ENCODE assay signal across 9 cellular contexts in genomic region chr12:19209636-19210035, GRCh38.
"Had no signal": no experiment of that assay in that cellular context is flagged by ENCODE, and none has a peak within 500 bp of the region (broad histone marks: within the 10 kb centered on the region; RNA-seq: fewer than 3 reads in every experiment).

No MANE protein-coding gene starts in this region.

- H3K9me3 ChIP-seq: HAP-1 had no signal

- H3K4me3 ChIP-seq: GM23248, HAP-1, K562 had no signal

- H3K27ac ChIP-seq: GM23248, HL-60 had no signal

- ATAC-seq: HCT116, HepG2, K562 had no signal

- H2AFZ ChIP-seq: GM23248 had no signal

- H3K36me3 ChIP-seq: HAP-1 had no signal

- H3K9ac ChIP-seq: GM23248 had no signal

- DNase-seq: GM23248, GOT3, H7, KG1 had no signal
